ENCODE assay signal across 11 cellular contexts in the genomic region with DNA sequence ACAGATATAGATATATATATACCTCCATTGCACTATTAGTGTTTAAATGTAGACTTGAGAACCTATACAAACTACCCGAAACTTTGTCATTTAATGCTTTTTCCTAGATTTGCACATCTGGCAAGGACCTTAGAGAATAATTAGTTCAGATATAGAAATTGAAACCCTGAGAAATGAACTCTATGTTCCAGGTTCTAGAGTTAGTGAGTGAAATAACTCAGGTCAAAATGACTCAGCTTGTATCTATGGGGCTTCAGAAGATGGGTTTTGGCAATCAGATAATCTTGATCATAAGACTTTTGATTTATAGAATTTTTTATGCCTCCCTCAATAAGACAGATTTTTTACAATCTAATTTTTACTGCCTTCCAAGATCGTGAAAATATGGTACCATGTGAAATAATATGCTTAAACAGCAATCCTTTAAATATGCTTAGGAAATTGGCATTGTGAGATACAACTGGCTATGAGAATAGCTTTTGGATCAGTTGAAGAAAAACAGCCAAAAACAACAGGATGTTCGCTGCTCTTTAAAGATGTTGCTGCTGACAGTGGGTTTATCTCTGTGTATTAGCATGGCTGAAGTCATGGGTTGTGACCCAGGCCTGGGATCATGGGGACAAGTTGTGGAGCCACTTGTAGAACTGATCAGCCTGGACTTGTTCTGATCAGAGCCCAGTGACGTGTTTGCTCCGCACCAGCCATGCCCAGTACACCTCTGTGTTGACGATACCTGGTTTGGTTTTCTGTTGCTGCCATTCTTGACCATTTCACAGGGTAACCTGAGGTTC.
DNase-seq lines count a peak whose midpoint lies in the region; ATAC-seq and TF ChIP-seq lines count a peak whose summit lies in the region.
"Had no signal": no experiment of that assay in that cellular context is flagged by ENCODE, and none has a peak within 500 bp of the region (broad histone marks: within the 10 kb centered on the region; RNA-seq: fewer than 3 reads in every experiment).

No MANE protein-coding gene starts in this region.

- no peaks in the 10 kb centered on the region for H3K9me3 ChIP-seq in gastroesophageal sphincter
- H3K9me3 ChIP-seq: left lung had no signal

- H3K4me3 ChIP-seq in gastroesophageal sphincter (no peak overlapping the region), rectal smooth muscle tissue (ENCODE audit: low read length) (no peak overlapping the region)
- H3K4me3 ChIP-seq: left lung had no signal

- H3K36me3 Mint-ChIP-seq in stimulated activated memory B cell treated with anti-CD40 and anti-IgM and Interleukin-4, amounts not matched to agents 10 μg/mL and 1 μg/mL and 100 μg/mL, for 72 hours = peaks cover 79% of the 10 kb centered on the region

- H3K27me3 ChIP-seq in gastroesophageal sphincter (no peaks in the 10 kb centered on the region), rectal smooth muscle tissue (ENCODE audit: control insufficient read depth, insufficient read depth, low read length) (no peaks in the 10 kb centered on the region)
- H3K27me3 ChIP-seq: left lung had no signal

- no peak overlapping the region for H3K4me3 Mint-ChIP-seq in stimulated activated memory B cell treated with anti-CD40 and anti-IgM and Interleukin-4, amounts not matched to agents 10 μg/mL and 1 μg/mL and 100 μg/mL, for 72 hours
- H3K4me3 Mint-ChIP-seq: natural killer cell treated with Interleukin-12 subunit alpha and Interleukin-12 subunit beta and Interleukin-15 and Interleukin-18, amount 100 ng/mL, for 72 hours had no signal

- 82 to 86% methylated on average over 5 to 6 of the region's 6 CpGs for WGBS in gastroesophageal sphincter (ENCODE audit: low coverage in 1 of 2), 2 donors

- ATAC-seq in HG02610 (IDR thresholded peaks at IDR 0.05; ENCODE audit: unreplicated experiment) (peak; percentile 57), gastroesophageal sphincter (no peak)
- no peak for ATAC-seq in stimulated activated memory B cell treated with anti-CD40 and anti-IgM and Interleukin-4, amounts not matched to agents 10 μg/mL and 1 μg/mL and 100 μg/mL, for 72 hours
- ATAC-seq: left lung; natural killer cell treated with Interleukin-12 subunit alpha and Interleukin-12 subunit beta and Interleukin-15 and Interleukin-18, amount 100 ng/mL, for 72 hours had no signal

- H3K27me3 Mint-ChIP-seq in stimulated activated memory B cell treated with anti-CD40 and anti-IgM and Interleukin-4, amounts not matched to agents 10 μg/mL and 1 μg/mL and 100 μg/mL, for 72 hours = no peaks in the 10 kb centered on the region
- H3K27me3 Mint-ChIP-seq: natural killer cell treated with Interleukin-12 subunit alpha and Interleukin-12 subunit beta and Interleukin-15 and Interleukin-18, amount 100 ng/mL, for 72 hours had no signal

- H3K27ac ChIP-seq in gastroesophageal sphincter = peak overlapping the region in 3 of 4 donors; percentile 16 to 38 (median 23)
- H3K27ac ChIP-seq in rectal smooth muscle tissue (ENCODE audit: low read depth, low read length) = peak overlapping the region; percentile 68

- POLR2A ChIA-PET in GM10248 (lab: Yijun Ruan, JAX) = no interaction called here

- no peak overlapping the region for H3K9ac ChIP-seq in rectal smooth muscle tissue (ENCODE audit: low read length)

- H3K27ac Mint-ChIP-seq in stimulated activated memory B cell treated with anti-CD40 and anti-IgM and Interleukin-4, amounts not matched to agents 10 μg/mL and 1 μg/mL and 100 μg/mL, for 72 hours = no peak overlapping the region
- H3K27ac Mint-ChIP-seq: natural killer cell treated with Interleukin-12 subunit alpha and Interleukin-12 subunit beta and Interleukin-15 and Interleukin-18, amount 100 ng/mL, for 72 hours had no signal

- no peaks in the 10 kb centered on the region for H3K4me1 Mint-ChIP-seq in stimulated activated memory B cell treated with anti-CD40 and anti-IgM and Interleukin-4, amounts not matched to agents 10 μg/mL and 1 μg/mL and 100 μg/mL, for 72 hours

- TF ChIP-seq POLR2A in gastroesophageal sphincter (IDR thresholded peaks at IDR 0.05) = no peak

- CTCF ChIA-PET in GM10248 (lab: Yijun Ruan, JAX) = interaction anchor here (1.6 to 3.2 kb wide), 4 partner anchors 12 to 255 kb away, joined by 3 to 24 read pairs (median 4); no protein-coding TSS in a partner anchor

- DNase-seq in GM10248 (ENCODE audit: extremely low spot score) = peak; percentile 8
- DNase-seq in cerebellar nuclear complex (lab: John Stamatoyannopoulos, UW) = no peak
- DNase-seq in glomerular visceral epithelial cell (ENCODE audit: extremely low spot score) = no peak
- no peak for DNase-seq in stimulated activated CD4-positive, alpha-beta T cell treated with anti-CD3 and anti-CD28 coated beads, Interleukin-4, amount 100 ng/mL, for 1 hour
- DNase-seq: left lung, NCI-H446 had no signal

- no peaks in the 10 kb centered on the region for H3K36me3 ChIP-seq in gastroesophageal sphincter
- no peaks in the 10 kb centered on the region for H3K36me3 ChIP-seq in rectal smooth muscle tissue (ENCODE audit: control insufficient read depth, insufficient read depth, low read length)

- H3K4me1 ChIP-seq in gastroesophageal sphincter (peaks cover 6 to 31% (median 11%) of the 10 kb centered on the region in 3 donors), rectal smooth muscle tissue (ENCODE audit: control insufficient read depth, insufficient read depth, low read length) (peaks cover 11% of the 10 kb centered on the region)

- H3K9me3 Mint-ChIP-seq in stimulated activated memory B cell treated with anti-CD40 and anti-IgM and Interleukin-4, amounts not matched to agents 10 μg/mL and 1 μg/mL and 100 μg/mL, for 72 hours = peaks cover 3% of the 10 kb centered on the region
- H3K9me3 Mint-ChIP-seq: natural killer cell treated with Interleukin-12 subunit alpha and Interleukin-12 subunit beta and Interleukin-15 and Interleukin-18, amount 100 ng/mL, for 72 hours had no signal

- TF ChIP-seq CTCF in GM10248 (IDR thresholded peaks at IDR 0.05; ENCODE audit: control extremely low read depth, extremely low read depth, low read depth, missing control alignments) (no peak), gastroesophageal sphincter (IDR thresholded peaks at IDR 0.05) (no peak)

- TF ChIP-seq EP300 in gastroesophageal sphincter (IDR thresholded peaks at IDR 0.05) = no peak
